11 cellular contexts compared by ENCODE assay signal in the genomic region with DNA sequence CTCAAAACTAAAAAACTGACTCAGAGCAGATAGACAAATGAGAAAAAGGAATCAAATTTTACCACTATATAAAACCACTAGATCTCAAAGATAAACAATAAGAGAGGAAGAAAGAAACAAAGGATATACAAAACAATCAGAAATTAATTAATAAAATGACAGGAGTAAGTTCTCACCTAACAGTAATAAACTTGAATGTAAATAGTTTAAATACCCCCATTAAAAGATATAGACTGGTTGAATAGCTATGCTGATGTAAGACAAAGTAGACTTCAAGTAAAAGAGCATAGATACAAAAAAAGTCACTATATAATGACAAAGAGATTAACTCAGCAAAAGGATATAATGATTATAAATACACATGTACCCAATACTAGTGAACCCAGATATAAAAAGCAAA.
"Had no signal": no experiment of that assay in that cellular context is flagged by ENCODE, and none has a peak within 500 bp of the region (broad histone marks: within the 10 kb centered on the region; RNA-seq: fewer than 3 reads in every experiment).

No MANE protein-coding gene starts in this region.

- H3K9ac ChIP-seq: GM23248 had no signal

- H3K4me2 ChIP-seq: GM23338 had no signal

- H3K4me1 ChIP-seq: HAP-1 had no signal

- H2AFZ ChIP-seq: GM23248, GM23338 had no signal

- FAIRE-seq: H1, H54 had no signal

- ATAC-seq: GM23338, HCT116 had no signal

- DNase-seq: GM23248, GOT3, H7, H9, HCEC 1CT, HFFc6 had no signal

- H3K36me3 ChIP-seq: HAP-1 had no signal

- H3K27ac ChIP-seq: GM23248 had no signal

- H3K4me3 ChIP-seq: GM23248, GM23338, HAP-1 had no signal
